22 cellular contexts compared by ENCODE assay signal in genomic region chr9:79302569-79302968, GRCh38.
DNase-seq lines count a peak whose midpoint lies in the region; TF ChIP-seq lines count a peak whose summit lies in the region.
"Had no signal": no experiment of that assay in that cellular context is flagged by ENCODE, and none has a peak within 500 bp of the region (broad histone marks: within the 10 kb centered on the region; RNA-seq: fewer than 3 reads in every experiment).

No MANE protein-coding gene starts in this region.

- H2BK120ac ChIP-seq in mesendoderm (ENCODE audit: low read depth, low read length): no peak overlapping the region

- no peak overlapping the region for H2BK15ac ChIP-seq in mesendoderm (replicated peaks; ENCODE audit: low read depth)

- H3K27me3 ChIP-seq in mammary epithelial cell (ENCODE audit: insufficient read depth, low read length) (no peaks in the 10 kb centered on the region), mesendoderm (ENCODE audit: insufficient read depth, low read length, poor library complexity) (no peaks in the 10 kb centered on the region)
- H3K27me3 ChIP-seq: BE2C; BLaER1 treated with 17β-estradiol and CSF1 and Interleukin-3, amounts not matched to agents 10 nM and 100 nM had no signal

- H3K27ac Mint-ChIP-seq in MCF 10A (ENCODE audit: low read depth, unreplicated experiment): peak overlapping the region; percentile 17
- H3K27ac Mint-ChIP-seq: CD14-positive monocyte; CD4-positive, alpha-beta T cell; CD8-positive, alpha-beta memory T cell had no signal

- H3K9me3 ChIP-seq in mammary epithelial cell (replicated peaks; ENCODE audit: insufficient read depth, low read length): no peaks in the 10 kb centered on the region
- H3K9me3 ChIP-seq: A549; BE2C; BLaER1 treated with 17β-estradiol and CSF1 and Interleukin-3, amounts not matched to agents 10 nM and 100 nM had no signal

- no peak overlapping the region for H4K5ac ChIP-seq in mesendoderm (ENCODE audit: low read length)

- H4K20me1 ChIP-seq in mammary epithelial cell (ENCODE audit: insufficient read depth, low read length): no peaks in the 10 kb centered on the region
- H4K20me1 ChIP-seq: BLaER1 treated with 17β-estradiol and CSF1 and Interleukin-3, amounts not matched to agents 10 nM and 100 nM had no signal

- no peak overlapping the region for H3K23ac ChIP-seq in mesendoderm (ENCODE audit: low read length)

- dilution Hi-C loops in mammary epithelial cell (cut with HindIII; ENCODE audit: low sequenced_read_pairs): no loop called here

- H3K4me1 ChIP-seq in mammary epithelial cell (ENCODE audit: insufficient read depth, low read length): peaks cover 3% of the 10 kb centered on the region
- peaks cover 5% of the 10 kb centered on the region for H3K4me1 ChIP-seq in mesendoderm (ENCODE audit: control insufficient read depth, low read depth, low read length)
- H3K4me1 ChIP-seq: A549 had no signal

- H4K8ac ChIP-seq in mesendoderm (ENCODE audit: low read depth, low read length): no peak overlapping the region

- no peak overlapping the region for H2AFZ ChIP-seq in mammary epithelial cell (ENCODE audit: low read depth, low read length)

- no peak overlapping the region for H3K4ac ChIP-seq in mesendoderm (ENCODE audit: low read depth, low read length)

- DNase-seq in MCF 10A (ENCODE audit: unreplicated experiment): no peak
- DNase-seq in mammary epithelial cell: no peak
- peak; percentile 25 for DNase-seq in NCI-H69 (lab: John Stamatoyannopoulos, UW)
- DNase-seq in mesendoderm: peak; percentile 53
- DNase-seq in NCI-H1105 (lab: John Stamatoyannopoulos, UW): no peak
- no peak for DNase-seq in NCI-H1436 (lab: John Stamatoyannopoulos, UW)
- no peak for DNase-seq in DMS79 treated with DMSO at 0.1 percent for 48 hours (lab: John Stamatoyannopoulos, UW)
- DNase-seq: 8988T; ACHN; AML-193; BE2C; CD4-positive, alpha-beta T cell; CD8-positive, alpha-beta memory T cell; DMS 273 treated with DMSO at 0.1 percent for 48 hours; DMS79; GF-D8; GOT3; H7; HCEC 1CT had no signal

- no peaks in the 10 kb centered on the region for H3K36me3 Mint-ChIP-seq in MCF 10A (ENCODE audit: insufficient read depth, unreplicated experiment)
- H3K36me3 Mint-ChIP-seq: CD14-positive monocyte had no signal

- no peak overlapping the region for H2BK5ac ChIP-seq in mesendoderm (ENCODE audit: low read length)

- TF ChIP-seq CTCF in MCF 10A (IDR thresholded peaks at IDR 0.05; ENCODE audit: unreplicated experiment): no peak
- TF ChIP-seq CTCF in mammary epithelial cell (conservative IDR thresholded peaks at IDR 0.05 in 1 of 2, IDR thresholded peaks at IDR 0.05 in 1 of 2; ENCODE audit: extremely low read depth in 1 of 2, insufficient read depth in 1 of 2, low read depth in 1 of 2, low read length in 2 of 2): no peak

- POLR2A ChIA-PET in MCF 10A (lab: Yijun Ruan, JAX): interaction anchor here (1.1 to 1.5 kb wide), 2 partner anchors 137 to 269 kb away, joined by 3 read pairs; partner anchors contain the start of gene TLE4

- CTCF ChIA-PET in MCF 10A (lab: Yijun Ruan, JAX) (interaction anchor here (0.6 kb wide), 1 partner anchor 15 kb away, joined by 3 read pairs; no protein-coding TSS in a partner anchor), mammary epithelial cell (lab: Charles Lee; ENCODE audit: low non-redundant PET) (no interaction called here)

- H3K4me2 ChIP-seq in mammary epithelial cell (ENCODE audit: insufficient read depth, low read depth, low read length) (no peak overlapping the region), mesendoderm (ENCODE audit: low read length) (no peak overlapping the region)
- H3K4me2 ChIP-seq: A549; BLaER1 treated with 17β-estradiol and CSF1 and Interleukin-3, amounts not matched to agents 10 nM and 100 nM had no signal

- in situ Hi-C loops in mammary epithelial cell (cut with MboI; ENCODE audit: low sequenced_read_pairs in 2 of 2): no loop called here

- no peak overlapping the region for H3K56ac ChIP-seq in mesendoderm (ENCODE audit: low read length)

- H3K27me3 Mint-ChIP-seq in MCF 10A (ENCODE audit: insufficient read depth, unreplicated experiment): no peaks in the 10 kb centered on the region
- H3K27me3 Mint-ChIP-seq: CD4-positive, alpha-beta T cell had no signal

- H3K9ac ChIP-seq in mammary epithelial cell (ENCODE audit: insufficient read depth, low read length): no peak overlapping the region
- no peak overlapping the region for H3K9ac ChIP-seq in mesendoderm (ENCODE audit: low read length)
- H3K9ac ChIP-seq: BLaER1 treated with 17β-estradiol and CSF1 and Interleukin-3, amounts not matched to agents 10 nM and 100 nM had no signal

- H3K4me1 Mint-ChIP-seq in MCF 10A (ENCODE audit: insufficient read depth, unreplicated experiment): peaks cover 8% of the 10 kb centered on the region
- H3K4me1 Mint-ChIP-seq: CD14-positive monocyte; CD8-positive, alpha-beta memory T cell had no signal

- H3K79me1 ChIP-seq in mesendoderm (ENCODE audit: low read length): no peaks in the 10 kb centered on the region

- H3K4me3 Mint-ChIP-seq in MCF 10A (ENCODE audit: unreplicated experiment): peak overlapping the region; percentile 61
- H3K4me3 Mint-ChIP-seq: CD14-positive monocyte; CD4-positive, alpha-beta T cell; CD8-positive, alpha-beta memory T cell had no signal

- no peaks in the 10 kb centered on the region for H3K9me3 Mint-ChIP-seq in MCF 10A (ENCODE audit: unreplicated experiment)
- H3K9me3 Mint-ChIP-seq: CD4-positive, alpha-beta T cell; CD8-positive, alpha-beta memory T cell had no signal

- no peak overlapping the region for H2AK5ac ChIP-seq in mesendoderm (ENCODE audit: low read length)

- no peaks in the 10 kb centered on the region for H3K36me3 ChIP-seq in mammary epithelial cell (ENCODE audit: insufficient read depth, low read length)
- H3K36me3 ChIP-seq in mesendoderm (ENCODE audit: control insufficient read depth, insufficient read depth, low read length): no peaks in the 10 kb centered on the region
- H3K36me3 ChIP-seq: BE2C; BLaER1 treated with 17β-estradiol and CSF1 and Interleukin-3, amounts not matched to agents 10 nM and 100 nM had no signal

- WGBS in mammary epithelial cell (ENCODE audit: low coverage, missing lambda C conversion rate): 85% methylated on average over 4 of the region's 4 CpGs
- no CpG with 5 or more reads among the region's 4 CpGs for WGBS in mesendoderm (ENCODE audit: extremely low coverage, insufficient coverage, low lambda C conversion rate)

- no peaks in the 10 kb centered on the region for H3K79me2 ChIP-seq in mammary epithelial cell (ENCODE audit: insufficient read depth, low read length)
- no peaks in the 10 kb centered on the region for H3K79me2 ChIP-seq in mesendoderm (ENCODE audit: control insufficient read depth, insufficient read depth, low read length)

- intact Hi-C loops in MCF 10A (cut with micrococcal nuclease) (no loop called here), mammary epithelial cell (cut with micrococcal nuclease) (no loop called here)

- H3K27ac ChIP-seq in mammary epithelial cell (ENCODE audit: insufficient read depth, low read depth, low read length) (no peak overlapping the region), mesendoderm (ENCODE audit: low read depth, low read length) (no peak overlapping the region)
- H3K27ac ChIP-seq: A549; BLaER1 treated with 17β-estradiol and CSF1 and Interleukin-3, amounts not matched to agents 10 nM and 100 nM had no signal

- no TSS peak for BruUV-seq in MCF 10A (replicated peaks; lab: Mats Ljungman, UMichigan)
- BruUV-seq in mammary epithelial cell (replicated peaks; lab: Mats Ljungman, UMichigan): no TSS peak

- peak overlapping the region; percentile 39 for H3K18ac ChIP-seq in mesendoderm (ENCODE audit: low read length)

- H3K4me3 ChIP-seq in mammary epithelial cell (replicated peaks in 1 of 3; ENCODE audit: insufficient read depth in 1 of 3, low read depth in 2 of 3, low read length in 3 of 3) (no peak overlapping the region), mesendoderm (ENCODE audit: low read length) (no peak overlapping the region)
- H3K4me3 ChIP-seq: A549; BLaER1 treated with 17β-estradiol and CSF1 and Interleukin-3, amounts not matched to agents 10 nM and 100 nM had no signal

Comparison
In these comparisons a context has a peak if more than half of its experiments do, and no peak if none do; other contexts are left out.
1. DNase-seq: peak in NCI-H69 (single experiment) and mesendoderm (single experiment); none in MCF 10A (single experiment), mammary epithelial cell (single experiment), NCI-H1105 (single experiment), NCI-H1436 (single experiment) and DMS79 treated with DMSO at 0.1 percent for 48 hours (single experiment).